In the genomic region with DNA sequence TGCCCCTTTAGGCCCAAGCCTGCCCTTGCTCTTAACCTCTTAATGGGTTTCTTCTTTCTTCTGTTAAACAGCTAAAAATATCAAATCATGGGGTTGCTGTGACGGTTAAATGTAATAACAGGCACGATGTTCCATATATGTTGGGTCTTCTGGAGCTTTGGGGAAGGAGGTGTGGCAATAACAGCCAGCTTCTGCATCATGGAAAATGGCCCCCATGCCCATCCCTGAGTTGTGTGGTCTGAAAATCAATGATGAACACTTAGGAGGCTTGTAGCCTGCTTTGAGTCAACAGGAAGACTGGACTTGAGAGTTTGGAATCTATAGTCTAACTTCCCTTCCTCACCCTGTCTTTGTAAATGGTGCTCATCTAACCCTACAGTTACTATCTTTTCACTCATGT, we compare ENCODE assay signal across 8 cellular contexts. TPM values are rescaled to one million over a fixed set of nuclear protein-coding genes. Genes with fewer than 3 reads are reported as not detected.
DNase-seq lines count a peak whose midpoint lies in the region; TF ChIP-seq lines count a peak whose summit lies in the region.

No MANE protein-coding gene starts in this region.

- CTCF ChIA-PET in activated naive CD4-positive, alpha-beta T cell treated with anti-CD3 and anti-CD28 coated beads for 36 hours (lab: Charles Lee) = interaction anchor here (1.0 to 1.4 kb wide), 4 partner anchors 10 to 147 kb away, joined by 3 to 6 read pairs (median 4); no protein-coding TSS in a partner anchor
- CTCF ChIA-PET in OCI-LY7 (lab: Charles Lee; ENCODE audit: unreplicated experiment) = no interaction called here

- WGBS in stomach, 5 donors = 71 to 88% (median 82%) methylated on average over 2 of the region's 2 CpGs

- no peak overlapping the region for H2AFZ ChIP-seq in OCI-LY7 (ENCODE audit: low read length)

- H3K36me3 ChIP-seq in OCI-LY7 (ENCODE audit: insufficient read depth, low read length) (peaks cover 32% of the 10 kb centered on the region), stomach (peaks cover 0 to 26% (median 20%) of the 10 kb centered on the region in 4 donors)
- peaks cover 6% of the 10 kb centered on the region for H3K36me3 ChIP-seq in effector memory CD4-positive, alpha-beta T cell (ENCODE audit: control insufficient read depth, insufficient read depth, low read length)

- H3K4me1 ChIP-seq in OCI-LY7 (ENCODE audit: insufficient read depth, low read length, poor library complexity, severe bottlenecking) (peaks cover 96% of the 10 kb centered on the region), stomach (peaks cover 59 to 89% (median 78%) of the 10 kb centered on the region in 4 donors)
- peaks cover 63% of the 10 kb centered on the region for H3K4me1 ChIP-seq in effector memory CD4-positive, alpha-beta T cell (ENCODE audit: control insufficient read depth, insufficient read depth, low read length, poor library complexity, severe bottlenecking)

- peaks cover 51% of the 10 kb centered on the region for H3K4me1 Mint-ChIP-seq in activated naive CD4-positive, alpha-beta T cell treated with anti-CD3 and anti-CD28 coated beads, Interleukin-2, amount 50 U/mL, for 24 hours
- H3K4me1 Mint-ChIP-seq in activated naive CD4-positive, alpha-beta T cell treated with anti-CD3 and anti-CD28 coated beads for 36 hours (ENCODE audit: low read depth) = peaks cover 63% of the 10 kb centered on the region

- POLR2A ChIA-PET in OCI-LY7 (lab: Charles Lee) = interaction anchor here (0.9 to 8.5 kb wide), 3 partner anchors 9 to 25 kb away, joined by 3 to 80 read pairs (median 29); no protein-coding TSS in a partner anchor

- peaks cover 6% of the 10 kb centered on the region for H3K36me3 Mint-ChIP-seq in activated naive CD4-positive, alpha-beta T cell treated with anti-CD3 and anti-CD28 coated beads, Interleukin-2, amount 50 U/mL, for 24 hours
- peaks cover 16% of the 10 kb centered on the region for H3K36me3 Mint-ChIP-seq in activated naive CD4-positive, alpha-beta T cell treated with anti-CD3 and anti-CD28 coated beads for 36 hours (ENCODE audit: low read depth)

- no TSS peak for BruUV-seq in OCI-LY7 (replicated peaks; lab: Mats Ljungman, UMichigan)

- intact Hi-C loops in activated naive CD4-positive, alpha-beta T cell treated with anti-CD3 and anti-CD28 coated beads for 36 hours (cut with micrococcal nuclease) = no loop called here
- intact Hi-C loops in OCI-LY7 (cut with micrococcal nuclease; ENCODE audit: unreplicated experiment) = loop anchor here (1.0 kb wide), 1 partner anchor 7 kb away; no protein-coding TSS in a partner anchor
- intact Hi-C loops in stomach (cut with DNase I; ENCODE audit: low total_unique reads) = no loop called here

- peaks cover 93% of the 10 kb centered on the region for H3K79me2 ChIP-seq in OCI-LY7 (ENCODE audit: insufficient read depth, low read depth, low read length)

- H3K27ac ChIP-seq in OCI-LY7 (ENCODE audit: low read depth, low read length, poor library complexity, severe bottlenecking) (peak overlapping the region; percentile 97), stomach (peak overlapping the region in 3 of 5 donors; percentile 67 to 79 (median 76))
- H3K27ac ChIP-seq in effector memory CD4-positive, alpha-beta T cell (ENCODE audit: insufficient read depth, low read length, poor library complexity, severe bottlenecking) = peak overlapping the region; percentile 89

- H3K9me2 ChIP-seq in OCI-LY7 (ENCODE audit: insufficient read depth, low read length) = no peaks in the 10 kb centered on the region

- H3K27me3 Mint-ChIP-seq in activated naive CD4-positive, alpha-beta T cell treated with anti-CD3 and anti-CD28 coated beads, Interleukin-2, amount 50 U/mL, for 24 hours = no peaks in the 10 kb centered on the region
- no peaks in the 10 kb centered on the region for H3K27me3 Mint-ChIP-seq in activated naive CD4-positive, alpha-beta T cell treated with anti-CD3 and anti-CD28 coated beads for 36 hours (ENCODE audit: low read depth)

- H3K4me3 ChIP-seq in OCI-LY7 (ENCODE audit: low read depth, low read length, poor library complexity, severe bottlenecking) (peak overlapping the region; percentile 48), stomach (no peak overlapping the region)
- no peak overlapping the region for H3K4me3 ChIP-seq in effector memory CD4-positive, alpha-beta T cell (ENCODE audit: insufficient read depth, low read depth, low read length, poor library complexity, severe bottlenecking)

- no peaks in the 10 kb centered on the region for H3K9me3 ChIP-seq in OCI-LY7 (ENCODE audit: low read length)
- no peaks in the 10 kb centered on the region for H3K9me3 ChIP-seq in effector memory CD4-positive, alpha-beta T cell (ENCODE audit: control insufficient read depth, low read length)
- no peaks in the 10 kb centered on the region for H3K9me3 ChIP-seq in stomach

- no peak for TF ChIP-seq EP300 in stomach (IDR thresholded peaks at IDR 0.05)

- TF ChIP-seq POLR2A in stomach (IDR thresholded peaks at IDR 0.05) = no peak

- peak overlapping the region; percentile 84 for H3K4me2 ChIP-seq in OCI-LY7 (ENCODE audit: low read length)

- peak overlapping the region; percentile 43 for H3K27ac Mint-ChIP-seq in activated naive CD4-positive, alpha-beta T cell treated with anti-CD3 and anti-CD28 coated beads, Interleukin-2, amount 50 U/mL, for 24 hours
- H3K27ac Mint-ChIP-seq in activated naive CD4-positive, alpha-beta T cell treated with anti-CD3 and anti-CD28 coated beads for 36 hours = no peak overlapping the region

- no peak for DNase-seq in activated naive CD4-positive, alpha-beta T cell treated with anti-CD3 and anti-CD28 coated beads for 36 hours
- DNase-seq in OCI-LY7 (ENCODE audit: low spot score) = no peak
- DNase-seq in effector memory CD4-positive, alpha-beta T cell = no peak
- no peak for DNase-seq in stomach
- no peak for DNase-seq in UCSD-AML1 (lab: John Stamatoyannopoulos, UW; ENCODE audit: unreplicated experiment)
- DNase-seq in EL = no peak
- DNase-seq in stimulated activated CD8-positive, alpha-beta memory T cell treated with anti-CD3 and anti-CD28 coated beads, Interleukin-4, amount 100 ng/mL, for 48 hours = no peak

- no peak for TF ChIP-seq CTCF in OCI-LY7 (conservative IDR thresholded peaks at IDR 0.05; ENCODE audit: low read length)
- no peak for TF ChIP-seq CTCF in stomach (IDR thresholded peaks at IDR 0.05)

- H4K20me1 ChIP-seq in OCI-LY7 (ENCODE audit: insufficient read depth, low read length) = no peaks in the 10 kb centered on the region

- no peak overlapping the region for H3K4me3 Mint-ChIP-seq in activated naive CD4-positive, alpha-beta T cell treated with anti-CD3 and anti-CD28 coated beads, Interleukin-2, amount 50 U/mL, for 24 hours
- no peak overlapping the region for H3K4me3 Mint-ChIP-seq in activated naive CD4-positive, alpha-beta T cell treated with anti-CD3 and anti-CD28 coated beads for 36 hours

- no peaks in the 10 kb centered on the region for H3K27me3 ChIP-seq in effector memory CD4-positive, alpha-beta T cell (replicated peaks; ENCODE audit: control insufficient read depth, insufficient read depth, low read length, poor library complexity, severe bottlenecking)
- no peaks in the 10 kb centered on the region for H3K27me3 ChIP-seq in stomach

- no peaks in the 10 kb centered on the region for H3K9me3 Mint-ChIP-seq in activated naive CD4-positive, alpha-beta T cell treated with anti-CD3 and anti-CD28 coated beads, Interleukin-2, amount 50 U/mL, for 24 hours
- no peaks in the 10 kb centered on the region for H3K9me3 Mint-ChIP-seq in activated naive CD4-positive, alpha-beta T cell treated with anti-CD3 and anti-CD28 coated beads for 36 hours

RNA-seq across cellular contexts. Expression of a gene that starts 27.3 kb away (rescaled TPM):
- total RNA-seq in activated naive CD4-positive, alpha-beta T cell treated with anti-CD3 and anti-CD28 coated beads for 36 hours = 10 to 100 TPM; 35.1 to 39.2 TPM
- 32.8 and 41.2 TPM in 2 replicates for total RNA-seq in OCI-LY7 (2014; rRNA removed; shearing (Covaris generic))
- total RNA-seq in OCI-LY7 (2022) (77.8 and 84.5 TPM in 2 replicates), stomach (100 to 1,000 TPM in 1 of 5 donors, 10 to 100 TPM in 4; 22.8 to 103 (median 48.1) TPM)
- 10 to 100 TPM in 2 of 3 donors, 1 to 10 TPM in 1; 6.8 to 18.2 (median 10.7) TPM for polyA plus RNA-seq in stomach
